In genomic region chr10:13916384-13916947, GRCh38 we compare ENCODE assay signal across 19 cellular contexts.
A peak's percentile ranks its signal among the peaks of the same experiment; 100 is the strongest.
DNase-seq lines count a peak whose midpoint lies in the region; ATAC-seq, FAIRE-seq and TF ChIP-seq lines count a peak whose summit lies in the region.
"Had no signal": no experiment of that assay in that cellular context is flagged by ENCODE, and none has a peak within 500 bp of the region (broad histone marks: within the 10 kb centered on the region; RNA-seq: fewer than 3 reads in every experiment).

No MANE protein-coding gene starts in this region.

- H3K4me2 ChIP-seq in GM12878 (ENCODE audit: control insufficient read depth, insufficient read depth) = no peak overlapping the region

- H3K9ac ChIP-seq in GM12878 (ENCODE audit: control insufficient read depth, insufficient read depth, low read length) = no peak overlapping the region

- CTCF ChIA-PET in GM12878 (lab: Yijun Ruan, JAX) = interaction anchor here (0.5 to 1.0 kb wide), 2 partner anchors 11 to 128 kb away, joined by 3 read pairs; no protein-coding TSS in a partner anchor
- CTCF ChIA-PET in activated CD4-positive, alpha-beta memory T cell treated with anti-CD3 and anti-CD28 coated beads for 36 hours (lab: Charles Lee) = no interaction called here

- in situ Hi-C loops in GM12878 (cut with MboI) = no loop called here

- peak; percentile 23 for ATAC-seq in GM18519 (IDR thresholded peaks at IDR 0.05; ENCODE audit: low FRiP score, unreplicated experiment)
- ATAC-seq in GM12878 = peak; percentile 50
- ATAC-seq in GM19351 (IDR thresholded peaks at IDR 0.05; ENCODE audit: unreplicated experiment) = no peak

- TF ChIP-seq POLR2A in GM12878 (IDR thresholded peaks at IDR 0.05; ENCODE audit: low read depth, low read length) = no peak
- no peak for TF ChIP-seq POLR2A in tibial nerve (IDR thresholded peaks at IDR 0.05)

- H2AFZ ChIP-seq in GM12878 (ENCODE audit: control insufficient read depth, low read depth, low read length) = no peak overlapping the region

- H3K4me1 ChIP-seq in GM12878 (ENCODE audit: control insufficient read depth, insufficient read depth, low read length) (peaks cover 10% of the 10 kb centered on the region), tibial nerve (peaks cover 0 to 53% (median 6%) of the 10 kb centered on the region in 4 donors)
- H3K4me1 ChIP-seq: BE2C had no signal

- TF ChIP-seq CTCF in GM12878 (IDR thresholded peaks at IDR 0.05 in 2 of 3, conservative IDR thresholded peaks at IDR 0.05 in 1 of 3; ENCODE audit: control insufficient read depth in 2 of 3, extremely low read depth in 1 of 3, insufficient read depth in 1 of 3, low read depth in 3 of 3, low read length in 3 of 3) (no peak), tibial nerve (IDR thresholded peaks at IDR 0.05) (no peak)

- no peaks in the 10 kb centered on the region for H3K4me1 Mint-ChIP-seq in activated CD4-positive, alpha-beta memory T cell treated with anti-CD3 and anti-CD28 coated beads for 36 hours (ENCODE audit: low read depth)

- no peak for TF ChIP-seq EP300 in GM12878 (IDR thresholded peaks at IDR 0.05; ENCODE audit: borderline replicate concordance in 1 of 2, control insufficient read depth in 1 of 2, low read depth in 2 of 2, low read length in 2 of 2)
- TF ChIP-seq EP300 in tibial nerve (IDR thresholded peaks at IDR 0.05) = no peak

- POLR2A ChIA-PET in GM12878 (lab: Charles Lee) = no interaction called here
- POLR2A ChIA-PET in activated CD4-positive, alpha-beta memory T cell treated with anti-CD3 and anti-CD28 coated beads for 36 hours (lab: Charles Lee) = no interaction called here

- no peak overlapping the region for H3K4me3 Mint-ChIP-seq in activated CD4-positive, alpha-beta memory T cell treated with anti-CD3 and anti-CD28 coated beads for 36 hours
- H3K4me3 Mint-ChIP-seq: CD4-positive, alpha-beta memory T cell; H9 had no signal

- WGBS in GM12878 (ENCODE audit: insufficient coverage, insufficient replicate concordance, low lambda C conversion rate, missing lambda C conversion rate) = 61% methylated on average over 4 of the region's 4 CpGs
- WGBS in tibial nerve, 2 donors = 49 to 55% methylated on average over 4 of the region's 4 CpGs

- SMC1A ChIA-PET in GM12878 (lab: Charles Lee; ENCODE audit: uncharacterized antibody, unreplicated experiment) = no interaction called here

- H3K79me2 ChIP-seq in GM12878 (ENCODE audit: control insufficient read depth, insufficient read depth, low read length) = no peaks in the 10 kb centered on the region; the same call in none of the 2 replicates

- no peak for FAIRE-seq in GM12878 (lab: Jason Lieb, UNC)
- FAIRE-seq: D721Med had no signal

- H3K36me3 ChIP-seq in GM12878 (ENCODE audit: control insufficient read depth in 2 of 2, insufficient read depth in 2 of 2, low read length in 1 of 2) (no peaks in the 10 kb centered on the region; a peak in 2 of 4 replicates), tibial nerve (no peaks in the 10 kb centered on the region)
- H3K36me3 ChIP-seq: BE2C, SJCRH30 had no signal

- H3K27ac ChIP-seq in GM12878 (ENCODE audit: control insufficient read depth, insufficient read depth) (no peak overlapping the region; the same call in 1 of the 2 replicates), layer of hippocampus (ENCODE audit: low read depth, low read length) (peak overlapping the region; percentile 63), tibial nerve (peak overlapping the region; percentile 28 to 75 (median 46))
- H3K27ac ChIP-seq: RWPE1 had no signal

- H4K20me1 ChIP-seq in GM12878 (ENCODE audit: control insufficient read depth, insufficient read depth) = no peaks in the 10 kb centered on the region

- intact Hi-C loops in GM12878 (cut with micrococcal nuclease; ENCODE audit: unreplicated experiment) = no loop called here
- intact Hi-C loops in activated CD4-positive, alpha-beta memory T cell treated with anti-CD3 and anti-CD28 coated beads for 36 hours (cut with micrococcal nuclease) = no loop called here

- H3K36me3 Mint-ChIP-seq in activated CD4-positive, alpha-beta memory T cell treated with anti-CD3 and anti-CD28 coated beads for 36 hours = no peaks in the 10 kb centered on the region
- H3K36me3 Mint-ChIP-seq: CD4-positive, alpha-beta memory T cell had no signal

- DNase-seq in GM12878 (ENCODE audit: low read depth, low spot score) = no peak
- no peak for DNase-seq in tibial nerve (ENCODE audit: low spot score in 2 of 2)
- DNase-seq in activated CD4-positive, alpha-beta memory T cell treated with anti-CD3 and anti-CD28 coated beads for 36 hours = no peak
- DNase-seq in NCI-H1694 treated with DMSO at 0.1 percent for 48 hours (lab: John Stamatoyannopoulos, UW) = no peak
- DNase-seq: BE2C; CD4-positive, alpha-beta memory T cell; DMS79 treated with DMSO at 0.1 percent for 48 hours; GF-D8; H9; NCI-H1417; NCI-H2029 treated with DMSO at 0.1 percent for 48 hours; NCI-H524 treated with DMSO at 0.1 percent for 48 hours; NK-92 treated with Interleukin-12 subunit alpha and Interleukin-12 subunit beta, amount 100 ng/mL, for 24 hours had no signal

- no peaks in the 10 kb centered on the region for H3K9me3 Mint-ChIP-seq in activated CD4-positive, alpha-beta memory T cell treated with anti-CD3 and anti-CD28 coated beads for 36 hours
- H3K9me3 Mint-ChIP-seq: CD4-positive, alpha-beta memory T cell; H9 had no signal

- H3K9me3 ChIP-seq in GM12878 (replicated peaks; ENCODE audit: control insufficient read depth, insufficient read depth, low read length) (no peaks in the 10 kb centered on the region; the same call in 2 of the 3 replicates), tibial nerve (no peaks in the 10 kb centered on the region)
- H3K9me3 ChIP-seq: BE2C, SJCRH30 had no signal

- H3K4me3 ChIP-seq in GM12878 (no peak overlapping the region), tibial nerve (no peak overlapping the region)
- H3K4me3 ChIP-seq: SJCRH30 had no signal

- H3K27me3 Mint-ChIP-seq in activated CD4-positive, alpha-beta memory T cell treated with anti-CD3 and anti-CD28 coated beads for 36 hours = no peaks in the 10 kb centered on the region

- no peak for TF ChIP-seq RAD21 in GM12878 (IDR thresholded peaks at IDR 0.05; ENCODE audit: insufficient read depth, low read depth, low read length)

- no TSS peak for BruUV-seq in GM12878 (replicated peaks; lab: Mats Ljungman, UMichigan)

- RAD21 ChIA-PET in GM12878 (lab: Charles Lee; ENCODE audit: unreplicated experiment) = interaction anchor here (1.0 to 2.0 kb wide), 2 partner anchors 13 to 129 kb away, joined by 4 read pairs; no protein-coding TSS in a partner anchor

- H3K27ac Mint-ChIP-seq in activated CD4-positive, alpha-beta memory T cell treated with anti-CD3 and anti-CD28 coated beads for 36 hours = no peak overlapping the region
- H3K27ac Mint-ChIP-seq: H9 had no signal

- H3K27me3 ChIP-seq in GM12878 (replicated peaks in 1 of 2; ENCODE audit: control insufficient read depth in 2 of 2, insufficient read depth in 2 of 2, low read length in 1 of 2) (no peaks in the 10 kb centered on the region), layer of hippocampus (ENCODE audit: control insufficient read depth, insufficient read depth, low read length) (no peaks in the 10 kb centered on the region), tibial nerve (no peaks in the 10 kb centered on the region)
- H3K27me3 ChIP-seq: BE2C, SJCRH30 had no signal

TF ChIP-seq in GM12878, 131 proteins besides CTCF, POLR2A, EP300 and RAD21 (continues in another document):
- TF ChIP-seq HDAC6 (IDR thresholded peaks at IDR 0.05; ENCODE audit: unreplicated experiment) (no peak), NFIC (IDR thresholded peaks at IDR 0.05; ENCODE audit: low read depth, low read length) (no peak)
- TF ChIP-seq, protein P1, sequence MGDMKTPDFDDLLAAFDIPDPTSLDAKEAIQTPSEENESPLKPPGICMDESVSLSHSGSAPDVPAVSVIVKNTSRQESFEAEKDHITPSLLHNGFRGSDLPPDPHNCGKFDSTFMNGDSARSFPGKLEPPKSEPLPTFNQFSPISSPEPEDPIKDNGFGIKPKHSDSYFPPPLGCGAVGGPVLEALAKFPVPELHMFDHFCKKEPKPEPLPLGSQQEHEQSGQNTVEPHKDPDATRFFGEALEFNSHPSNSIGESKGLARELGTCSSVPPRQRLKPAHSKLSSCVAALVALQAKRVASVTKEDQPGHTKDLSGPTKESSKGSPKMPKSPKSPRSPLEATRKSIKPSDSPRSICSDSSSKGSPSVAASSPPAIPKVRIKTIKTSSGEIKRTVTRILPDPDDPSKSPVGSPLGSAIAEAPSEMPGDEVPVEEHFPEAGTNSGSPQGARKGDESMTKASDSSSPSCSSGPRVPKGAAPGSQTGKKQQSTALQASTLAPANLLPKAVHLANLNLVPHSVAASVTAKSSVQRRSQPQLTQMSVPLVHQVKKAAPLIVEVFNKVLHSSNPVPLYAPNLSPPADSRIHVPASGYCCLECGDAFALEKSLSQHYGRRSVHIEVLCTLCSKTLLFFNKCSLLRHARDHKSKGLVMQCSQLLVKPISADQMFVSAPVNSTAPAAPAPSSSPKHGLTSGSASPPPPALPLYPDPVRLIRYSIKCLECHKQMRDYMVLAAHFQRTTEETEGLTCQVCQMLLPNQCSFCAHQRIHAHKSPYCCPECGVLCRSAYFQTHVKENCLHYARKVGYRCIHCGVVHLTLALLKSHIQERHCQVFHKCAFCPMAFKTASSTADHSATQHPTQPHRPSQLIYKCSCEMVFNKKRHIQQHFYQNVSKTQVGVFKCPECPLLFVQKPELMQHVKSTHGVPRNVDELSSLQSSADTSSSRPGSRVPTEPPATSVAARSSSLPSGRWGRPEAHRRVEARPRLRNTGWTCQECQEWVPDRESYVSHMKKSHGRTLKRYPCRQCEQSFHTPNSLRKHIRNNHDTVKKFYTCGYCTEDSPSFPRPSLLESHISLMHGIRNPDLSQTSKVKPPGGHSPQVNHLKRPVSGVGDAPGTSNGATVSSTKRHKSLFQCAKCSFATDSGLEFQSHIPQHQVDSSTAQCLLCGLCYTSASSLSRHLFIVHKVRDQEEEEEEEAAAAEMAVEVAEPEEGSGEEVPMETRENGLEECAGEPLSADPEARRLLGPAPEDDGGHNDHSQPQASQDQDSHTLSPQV (IDR thresholded peaks at IDR 0.05) = no peak
- TF ChIP-seq, protein P2, sequence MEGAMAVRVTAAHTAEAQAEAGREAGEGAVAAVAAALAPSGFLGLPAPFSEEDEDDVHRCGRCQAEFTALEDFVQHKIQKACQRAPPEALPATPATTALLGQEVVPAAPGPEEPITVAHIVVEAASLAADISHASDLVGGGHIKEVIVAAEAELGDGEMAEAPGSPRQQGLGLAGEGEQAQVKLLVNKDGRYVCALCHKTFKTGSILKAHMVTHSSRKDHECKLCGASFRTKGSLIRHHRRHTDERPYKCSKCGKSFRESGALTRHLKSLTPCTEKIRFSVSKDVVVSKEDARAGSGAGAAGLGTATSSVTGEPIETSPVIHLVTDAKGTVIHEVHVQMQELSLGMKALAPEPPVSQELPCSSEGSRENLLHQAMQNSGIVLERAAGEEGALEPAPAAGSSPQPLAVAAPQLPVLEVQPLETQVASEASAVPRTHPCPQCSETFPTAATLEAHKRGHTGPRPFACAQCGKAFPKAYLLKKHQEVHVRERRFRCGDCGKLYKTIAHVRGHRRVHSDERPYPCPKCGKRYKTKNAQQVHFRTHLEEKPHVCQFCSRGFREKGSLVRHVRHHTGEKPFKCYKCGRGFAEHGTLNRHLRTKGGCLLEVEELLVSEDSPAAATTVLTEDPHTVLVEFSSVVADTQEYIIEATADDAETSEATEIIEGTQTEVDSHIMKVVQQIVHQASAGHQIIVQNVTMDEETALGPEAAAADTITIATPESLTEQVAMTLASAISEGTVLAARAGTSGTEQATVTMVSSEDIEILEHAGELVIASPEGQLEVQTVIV (IDR thresholded peaks at IDR 0.05; ENCODE audit: borderline replicate concordance, partially characterized antibody) = no peak
